Comparison of ENCODE assay signal across 19 cellular contexts in the genomic region with DNA sequence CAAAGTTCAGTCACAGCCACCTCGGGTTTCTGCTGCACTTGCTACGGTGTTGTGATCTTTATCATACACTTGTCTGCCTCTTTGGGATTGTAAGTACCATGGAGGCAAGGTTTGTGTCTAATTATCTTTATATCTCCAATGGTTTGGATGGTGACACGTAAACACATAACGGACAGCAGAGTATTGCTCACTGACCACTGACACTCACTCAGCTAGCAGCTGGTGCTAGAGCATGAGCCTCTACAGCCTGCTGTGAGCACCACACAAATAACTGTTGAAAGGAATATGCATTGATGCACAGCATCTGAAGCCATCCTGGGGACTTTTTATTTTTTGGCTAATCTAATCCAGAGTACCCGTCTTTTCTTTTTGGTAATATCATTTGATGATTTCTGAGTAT.
DNase-seq lines count a peak whose midpoint lies in the region; ATAC-seq and TF ChIP-seq lines count a peak whose summit lies in the region.
"Had no signal": no experiment of that assay in that cellular context is flagged by ENCODE, and none has a peak within 500 bp of the region (broad histone marks: within the 10 kb centered on the region; RNA-seq: fewer than 3 reads in every experiment).

No MANE protein-coding gene starts in this region.

- H3K4me3 Mint-ChIP-seq in HFFc6: peak overlapping the region; percentile 47
- H3K4me3 Mint-ChIP-seq: CD14-positive monocyte had no signal

- no peak overlapping the region for H3K9ac ChIP-seq in mesenchymal stem cell (ENCODE audit: low read length)

- H3K4ac ChIP-seq in mesenchymal stem cell (ENCODE audit: low read depth in 1 of 2, low read length in 2 of 2): no peak overlapping the region

- H3K9me3 ChIP-seq in mesenchymal stem cell (ENCODE audit: control insufficient read depth, low read length) (no peaks in the 10 kb centered on the region), OCI-LY7 (ENCODE audit: low read length) (no peaks in the 10 kb centered on the region)
- H3K9me3 ChIP-seq: SJCRH30 had no signal

- peaks cover 100% of the 10 kb centered on the region for H3K4me1 Mint-ChIP-seq in HFFc6 (ENCODE audit: low read depth)
- H3K4me1 Mint-ChIP-seq: CD14-positive monocyte had no signal

- H2BK5ac ChIP-seq in mesenchymal stem cell (ENCODE audit: low read depth, low read length, poor library complexity, severe bottlenecking): no peak overlapping the region

- peaks cover 10% of the 10 kb centered on the region for H3K4me1 ChIP-seq in mesenchymal stem cell (ENCODE audit: control insufficient read depth, insufficient read depth, low read depth, low read length)
- H3K4me1 ChIP-seq in OCI-LY7 (ENCODE audit: insufficient read depth, low read length, poor library complexity, severe bottlenecking): no peaks in the 10 kb centered on the region

- no peak overlapping the region for H2BK15ac ChIP-seq in mesenchymal stem cell (ENCODE audit: low read depth, poor library complexity, severe bottlenecking)

- CTCF ChIA-PET in OCI-LY7 (lab: Charles Lee; ENCODE audit: unreplicated experiment): no interaction called here

- no peaks in the 10 kb centered on the region for H4K20me1 ChIP-seq in OCI-LY7 (ENCODE audit: insufficient read depth, low read length)

- no peak overlapping the region for H4K91ac ChIP-seq in mesenchymal stem cell (ENCODE audit: low read length)

- no peaks in the 10 kb centered on the region for H3K9me2 ChIP-seq in OCI-LY7 (ENCODE audit: insufficient read depth, low read length)

- no peaks in the 10 kb centered on the region for H3K79me2 ChIP-seq in OCI-LY7 (ENCODE audit: insufficient read depth, low read depth, low read length)

- POLR2A ChIA-PET in OCI-LY7 (lab: Charles Lee): no interaction called here

- H3K27ac ChIP-seq in mesenchymal stem cell (ENCODE audit: low read length, poor library complexity, severe bottlenecking): no peak overlapping the region
- no peak overlapping the region for H3K27ac ChIP-seq in OCI-LY7 (ENCODE audit: low read depth, low read length, poor library complexity, severe bottlenecking)
- H3K27ac ChIP-seq: SJCRH30 had no signal

- no peak overlapping the region for H4K8ac ChIP-seq in mesenchymal stem cell (ENCODE audit: low read length)

- intact Hi-C loops in OCI-LY7 (cut with micrococcal nuclease; ENCODE audit: unreplicated experiment): no loop called here

- no peaks in the 10 kb centered on the region for H3K79me1 ChIP-seq in mesenchymal stem cell (replicated peaks; ENCODE audit: low read length, poor library complexity, severe bottlenecking)

- no peaks in the 10 kb centered on the region for H3K27me3 ChIP-seq in mesenchymal stem cell (ENCODE audit: control insufficient read depth in 1 of 2, insufficient read depth in 1 of 2, low read length in 2 of 2)
- H3K27me3 ChIP-seq: SJCRH30 had no signal

- TF ChIP-seq CTCF in HFFc6 (IDR thresholded peaks at IDR 0.05): no peak
- TF ChIP-seq CTCF in OCI-LY7 (conservative IDR thresholded peaks at IDR 0.05; ENCODE audit: low read length): no peak

- peaks cover 30% of the 10 kb centered on the region for H3K27me3 Mint-ChIP-seq in HFFc6 (ENCODE audit: insufficient read depth)

- H2AFZ ChIP-seq in mesenchymal stem cell (ENCODE audit: low read depth, low read length) (no peak overlapping the region), OCI-LY7 (ENCODE audit: low read length) (no peak overlapping the region)

- H3K18ac ChIP-seq in mesenchymal stem cell (ENCODE audit: low read depth in 1 of 2, low read length in 2 of 2): no peak overlapping the region

- peak; percentile 48 for DNase-seq in HFFc6
- peak; percentile 38 for DNase-seq in amniotic epithelial cell (ENCODE audit: low read depth)
- peak; percentile 60 for DNase-seq in mesenchymal stem cell
- DNase-seq in OCI-LY7 (ENCODE audit: low spot score): no peak
- DNase-seq in NOMO-1 (lab: John Stamatoyannopoulos, UW; ENCODE audit: unreplicated experiment in 2 of 2): no peak
- no peak for DNase-seq in NCI-H526 treated with DMSO at 0.1 percent for 48 hours (lab: John Stamatoyannopoulos, UW)
- DNase-seq: COR-L47, DMS 273 treated with DMSO at 0.1 percent for 48 hours, DND-41, GF-D8, GOT3, NCI-H1694 treated with DMSO at 0.1 percent for 48 hours, NCI-H2107, NCI-H510A treated with DMSO at 0.1 percent for 48 hours, NCI-H82, PC-3, SJCRH30 had no signal

- H2BK120ac ChIP-seq in mesenchymal stem cell (ENCODE audit: low read depth, low read length): no peak overlapping the region

- H2AK5ac ChIP-seq in mesenchymal stem cell (ENCODE audit: low read length, severe bottlenecking): no peak overlapping the region

- peaks cover 5% of the 10 kb centered on the region for H3K9me3 Mint-ChIP-seq in HFFc6

- H3K36me3 Mint-ChIP-seq in HFFc6 (ENCODE audit: low read depth): peaks cover 77% of the 10 kb centered on the region
- H3K36me3 Mint-ChIP-seq: CD14-positive monocyte had no signal

- no peak overlapping the region for H3K14ac ChIP-seq in mesenchymal stem cell (ENCODE audit: low read length in 2 of 2)

- no peak overlapping the region for H2BK12ac ChIP-seq in mesenchymal stem cell (ENCODE audit: low read length in 2 of 2)

- peak overlapping the region; percentile 93 for H3K27ac Mint-ChIP-seq in HFFc6
- H3K27ac Mint-ChIP-seq: CD14-positive monocyte had no signal

- H3K4me3 ChIP-seq in mesenchymal stem cell (ENCODE audit: insufficient read depth in 1 of 2, low read depth in 1 of 2, low read length in 2 of 2) (no peak overlapping the region), OCI-LY7 (ENCODE audit: low read depth, low read length, poor library complexity, severe bottlenecking) (no peak overlapping the region)
- H3K4me3 ChIP-seq: SJCRH30 had no signal

- 10% methylated on average over 4 of the region's 5 CpGs for WGBS in mesenchymal stem cell

- no peak for ATAC-seq in GM18502 (IDR thresholded peaks at IDR 0.05; ENCODE audit: poor library complexity, unreplicated experiment)
- ATAC-seq: PC-3 had no signal

- H3K4me2 ChIP-seq in mesenchymal stem cell (ENCODE audit: low read length, poor library complexity, severe bottlenecking) (no peak overlapping the region), OCI-LY7 (ENCODE audit: low read length) (no peak overlapping the region)

- no peak overlapping the region for H3K23ac ChIP-seq in mesenchymal stem cell (ENCODE audit: low read length in 2 of 2)

- no TSS peak for BruUV-seq in OCI-LY7 (replicated peaks; lab: Mats Ljungman, UMichigan)

- H3K36me3 ChIP-seq in mesenchymal stem cell (ENCODE audit: control insufficient read depth in 1 of 2, insufficient read depth in 2 of 2, low read depth in 1 of 2, low read length in 2 of 2) (peaks cover 0 to 2% of the 10 kb centered on the region in 2 experiments), OCI-LY7 (ENCODE audit: insufficient read depth, low read length) (no peaks in the 10 kb centered on the region)
- H3K36me3 ChIP-seq: SJCRH30 had no signal

Comparison
In these comparisons a context has a peak if more than half of its experiments do, and no peak if none do; other contexts are left out.
1. DNase-seq: peak in HFFc6 (single experiment), amniotic epithelial cell (single experiment) and mesenchymal stem cell (single experiment); none in OCI-LY7 (single experiment), NOMO-1 (0 of 2) and NCI-H526 treated with DMSO at 0.1 percent for 48 hours (single experiment).